Comparison of ENCODE assay signal across 1 cellular context in genomic region chr9:112170968-112171367, GRCh38.
A peak's percentile ranks its signal among the peaks of the same experiment; 100 is the strongest.
TF ChIP-seq lines count a peak whose summit lies in the region.

No MANE protein-coding gene starts in this region.

TF ChIP-seq in K562, 482 proteins besides CTCF, POLR2A, EP300 and RAD21 (continued from another document and continues in another):
- TF ChIP-seq, protein P1, sequence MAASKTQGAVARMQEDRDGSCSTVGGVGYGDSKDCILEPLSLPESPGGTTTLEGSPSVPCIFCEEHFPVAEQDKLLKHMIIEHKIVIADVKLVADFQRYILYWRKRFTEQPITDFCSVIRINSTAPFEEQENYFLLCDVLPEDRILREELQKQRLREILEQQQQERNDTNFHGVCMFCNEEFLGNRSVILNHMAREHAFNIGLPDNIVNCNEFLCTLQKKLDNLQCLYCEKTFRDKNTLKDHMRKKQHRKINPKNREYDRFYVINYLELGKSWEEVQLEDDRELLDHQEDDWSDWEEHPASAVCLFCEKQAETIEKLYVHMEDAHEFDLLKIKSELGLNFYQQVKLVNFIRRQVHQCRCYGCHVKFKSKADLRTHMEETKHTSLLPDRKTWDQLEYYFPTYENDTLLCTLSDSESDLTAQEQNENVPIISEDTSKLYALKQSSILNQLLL (CRISPR knock-in tag; IDR thresholded peaks at IDR 0.05; ENCODE audit: borderline replicate concordance) = no peak
- TF ChIP-seq HDAC6 (IDR thresholded peaks at IDR 0.05; ENCODE audit: low read depth, low read length) (no peak), PCBP2 (IDR thresholded peaks at IDR 0.05; ENCODE audit: low read depth, low read length, poor library complexity, severe bottlenecking) (no peak), ZNF644 (tag; IDR thresholded peaks at IDR 0.05; ENCODE audit: low read depth) (no peak), ZNF174 (CRISPR knock-in tag; IDR thresholded peaks at IDR 0.05) (no peak), CCNT2 (IDR thresholded peaks at IDR 0.05; ENCODE audit: borderline replicate concordance, extremely low read depth, insufficient read length, low read depth, low read length) (peak; percentile 43), SMARCA5 (IDR thresholded peaks at IDR 0.05) (no peak), DPF2 (IDR thresholded peaks at IDR 0.05) (no peak; the same call in none of the 2 replicates), PPARD (CRISPR knock-in tag; IDR thresholded peaks at IDR 0.05) (no peak), CAMTA2 (CRISPR knock-in tag; conservative IDR thresholded peaks at IDR 0.05) (no peak), ESRRB (CRISPR knock-in tag; IDR thresholded peaks at IDR 0.05; ENCODE audit: borderline replicate concordance) (no peak), MCM7 (IDR thresholded peaks at IDR 0.05) (no peak), NFYB (IDR thresholded peaks at IDR 0.05; ENCODE audit: extremely low read depth, insufficient read length) (peak; percentile 6), POLR3G (IDR thresholded peaks at IDR 0.05; ENCODE audit: extremely low read depth, insufficient read length, insufficient replicate concordance) (no peak), HMGN3 (IDR thresholded peaks at IDR 0.05; ENCODE audit: borderline replicate concordance, extremely low read depth, insufficient read length, low read depth, low read length) (no peak), MTA3 (IDR thresholded peaks at IDR 0.05; ENCODE audit: borderline replicate concordance) (0 out of 2 replicates have a peak, but pooled peaks have one; percentile 16), BRCA1 (IDR thresholded peaks at IDR 0.05) (no peak), BRCA1 (CRISPR knock-in tag; IDR thresholded peaks at IDR 0.05) (no peak), HMBOX1 (IDR thresholded peaks at IDR 0.05) (peak; percentile 85), ERF (CRISPR knock-in tag; IDR thresholded peaks at IDR 0.05) (no peak), EP400 (IDR thresholded peaks at IDR 0.05) (no peak), BMI1 (IDR thresholded peaks at IDR 0.05; ENCODE audit: low read length) (no peak), ARID3A (IDR thresholded peaks at IDR 0.05; ENCODE audit: borderline replicate concordance, low read depth, low read length) (no peak), ZBTB1 (CRISPR knock-in tag; IDR thresholded peaks at IDR 0.05; ENCODE audit: borderline replicate concordance, low read depth) (no peak), IRF2 (CRISPR knock-in tag; IDR thresholded peaks at IDR 0.05) (no peak), RBM22 (IDR thresholded peaks at IDR 0.05; ENCODE audit: low read depth, low read length, poor library complexity, severe bottlenecking) (no peak), ZC3H11A (IDR thresholded peaks at IDR 0.05; ENCODE audit: low read depth, low read length) (no peak), DDX20 (tag; IDR thresholded peaks at IDR 0.05; ENCODE audit: low read depth) (no peak), SMARCA4 (IDR thresholded peaks at IDR 0.05) (peak; percentile 58), PHB (CRISPR knock-in tag; IDR thresholded peaks at IDR 0.05) (no peak), ELF4 (CRISPR knock-in tag; IDR thresholded peaks at IDR 0.05) (no peak), DEAF1 (CRISPR knock-in tag; IDR thresholded peaks at IDR 0.05) (no peak), ZNF24 (IDR thresholded peaks at IDR 0.05) (no peak), MYC (IDR thresholded peaks at IDR 0.05; ENCODE audit: low read depth, low read length) (peak; percentile 34; the same call in 1 of the 2 replicates), MYC (CRISPR knock-in tag; IDR thresholded peaks at IDR 0.05; ENCODE audit: borderline replicate concordance, low read depth) (no peak), HDGF (IDR thresholded peaks at IDR 0.05) (no peak), SMARCB1 (IDR thresholded peaks at IDR 0.05; ENCODE audit: insufficient read length, low read depth) (no peak), TFAM (CRISPR knock-in tag; conservative IDR thresholded peaks at IDR 0.05) (no peak), ZNF75A (CRISPR knock-in tag; IDR thresholded peaks at IDR 0.05) (no peak), ZNF140 (CRISPR knock-in tag; IDR thresholded peaks at IDR 0.05) (no peak), TGIF2 (CRISPR knock-in tag; IDR thresholded peaks at IDR 0.05) (no peak)
- TF ChIP-seq, protein P2, sequence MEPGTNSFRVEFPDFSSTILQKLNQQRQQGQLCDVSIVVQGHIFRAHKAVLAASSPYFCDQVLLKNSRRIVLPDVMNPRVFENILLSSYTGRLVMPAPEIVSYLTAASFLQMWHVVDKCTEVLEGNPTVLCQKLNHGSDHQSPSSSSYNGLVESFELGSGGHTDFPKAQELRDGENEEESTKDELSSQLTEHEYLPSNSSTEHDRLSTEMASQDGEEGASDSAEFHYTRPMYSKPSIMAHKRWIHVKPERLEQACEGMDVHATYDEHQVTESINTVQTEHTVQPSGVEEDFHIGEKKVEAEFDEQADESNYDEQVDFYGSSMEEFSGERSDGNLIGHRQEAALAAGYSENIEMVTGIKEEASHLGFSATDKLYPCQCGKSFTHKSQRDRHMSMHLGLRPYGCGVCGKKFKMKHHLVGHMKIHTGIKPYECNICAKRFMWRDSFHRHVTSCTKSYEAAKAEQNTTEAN (CRISPR knock-in tag; IDR thresholded peaks at IDR 0.05) = no peak
- TF ChIP-seq, protein P3, sequence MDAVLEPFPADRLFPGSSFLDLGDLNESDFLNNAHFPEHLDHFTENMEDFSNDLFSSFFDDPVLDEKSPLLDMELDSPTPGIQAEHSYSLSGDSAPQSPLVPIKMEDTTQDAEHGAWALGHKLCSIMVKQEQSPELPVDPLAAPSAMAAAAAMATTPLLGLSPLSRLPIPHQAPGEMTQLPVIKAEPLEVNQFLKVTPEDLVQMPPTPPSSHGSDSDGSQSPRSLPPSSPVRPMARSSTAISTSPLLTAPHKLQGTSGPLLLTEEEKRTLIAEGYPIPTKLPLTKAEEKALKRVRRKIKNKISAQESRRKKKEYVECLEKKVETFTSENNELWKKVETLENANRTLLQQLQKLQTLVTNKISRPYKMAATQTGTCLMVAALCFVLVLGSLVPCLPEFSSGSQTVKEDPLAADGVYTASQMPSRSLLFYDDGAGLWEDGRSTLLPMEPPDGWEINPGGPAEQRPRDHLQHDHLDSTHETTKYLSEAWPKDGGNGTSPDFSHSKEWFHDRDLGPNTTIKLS (IDR thresholded peaks at IDR 0.05; ENCODE audit: borderline replicate concordance, low read depth) = no peak
- TF ChIP-seq, protein P4, sequence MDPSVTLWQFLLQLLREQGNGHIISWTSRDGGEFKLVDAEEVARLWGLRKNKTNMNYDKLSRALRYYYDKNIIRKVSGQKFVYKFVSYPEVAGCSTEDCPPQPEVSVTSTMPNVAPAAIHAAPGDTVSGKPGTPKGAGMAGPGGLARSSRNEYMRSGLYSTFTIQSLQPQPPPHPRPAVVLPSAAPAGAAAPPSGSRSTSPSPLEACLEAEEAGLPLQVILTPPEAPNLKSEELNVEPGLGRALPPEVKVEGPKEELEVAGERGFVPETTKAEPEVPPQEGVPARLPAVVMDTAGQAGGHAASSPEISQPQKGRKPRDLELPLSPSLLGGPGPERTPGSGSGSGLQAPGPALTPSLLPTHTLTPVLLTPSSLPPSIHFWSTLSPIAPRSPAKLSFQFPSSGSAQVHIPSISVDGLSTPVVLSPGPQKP (CRISPR knock-in tag; IDR thresholded peaks at IDR 0.05) = no peak
- TF ChIP-seq, protein P5, sequence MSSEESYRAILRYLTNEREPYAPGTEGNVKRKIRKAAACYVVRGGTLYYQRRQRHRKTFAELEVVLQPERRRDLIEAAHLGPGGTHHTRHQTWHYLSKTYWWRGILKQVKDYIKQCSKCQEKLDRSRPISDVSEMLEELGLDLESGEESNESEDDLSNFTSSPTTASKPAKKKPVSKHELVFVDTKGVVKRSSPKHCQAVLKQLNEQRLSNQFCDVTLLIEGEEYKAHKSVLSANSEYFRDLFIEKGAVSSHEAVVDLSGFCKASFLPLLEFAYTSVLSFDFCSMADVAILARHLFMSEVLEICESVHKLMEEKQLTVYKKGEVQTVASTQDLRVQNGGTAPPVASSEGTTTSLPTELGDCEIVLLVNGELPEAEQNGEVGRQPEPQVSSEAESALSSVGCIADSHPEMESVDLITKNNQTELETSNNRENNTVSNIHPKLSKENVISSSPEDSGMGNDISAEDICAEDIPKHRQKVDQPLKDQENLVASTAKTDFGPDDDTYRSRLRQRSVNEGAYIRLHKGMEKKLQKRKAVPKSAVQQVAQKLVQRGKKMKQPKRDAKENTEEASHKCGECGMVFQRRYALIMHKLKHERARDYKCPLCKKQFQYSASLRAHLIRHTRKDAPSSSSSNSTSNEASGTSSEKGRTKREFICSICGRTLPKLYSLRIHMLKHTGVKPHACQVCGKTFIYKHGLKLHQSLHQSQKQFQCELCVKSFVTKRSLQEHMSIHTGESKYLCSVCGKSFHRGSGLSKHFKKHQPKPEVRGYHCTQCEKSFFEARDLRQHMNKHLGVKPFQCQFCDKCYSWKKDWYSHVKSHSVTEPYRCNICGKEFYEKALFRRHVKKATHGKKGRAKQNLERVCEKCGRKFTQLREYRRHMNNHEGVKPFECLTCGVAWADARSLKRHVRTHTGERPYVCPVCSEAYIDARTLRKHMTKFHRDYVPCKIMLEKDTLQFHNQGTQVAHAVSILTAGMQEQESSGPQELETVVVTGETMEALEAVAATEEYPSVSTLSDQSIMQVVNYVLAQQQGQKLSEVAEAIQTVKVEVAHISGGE (CRISPR knock-in tag; IDR thresholded peaks at IDR 0.05) = no peak
- TF ChIP-seq, protein P6, sequence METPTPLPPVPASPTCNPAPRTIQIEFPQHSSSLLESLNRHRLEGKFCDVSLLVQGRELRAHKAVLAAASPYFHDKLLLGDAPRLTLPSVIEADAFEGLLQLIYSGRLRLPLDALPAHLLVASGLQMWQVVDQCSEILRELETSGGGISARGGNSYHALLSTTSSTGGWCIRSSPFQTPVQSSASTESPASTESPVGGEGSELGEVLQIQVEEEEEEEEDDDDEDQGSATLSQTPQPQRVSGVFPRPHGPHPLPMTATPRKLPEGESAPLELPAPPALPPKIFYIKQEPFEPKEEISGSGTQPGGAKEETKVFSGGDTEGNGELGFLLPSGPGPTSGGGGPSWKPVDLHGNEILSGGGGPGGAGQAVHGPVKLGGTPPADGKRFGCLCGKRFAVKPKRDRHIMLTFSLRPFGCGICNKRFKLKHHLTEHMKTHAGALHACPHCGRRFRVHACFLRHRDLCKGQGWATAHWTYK (CRISPR knock-in tag; IDR thresholded peaks at IDR 0.05) = 0 out of 2 replicates have a peak, but pooled peaks have one; percentile 44
- TF ChIP-seq, protein P7, sequence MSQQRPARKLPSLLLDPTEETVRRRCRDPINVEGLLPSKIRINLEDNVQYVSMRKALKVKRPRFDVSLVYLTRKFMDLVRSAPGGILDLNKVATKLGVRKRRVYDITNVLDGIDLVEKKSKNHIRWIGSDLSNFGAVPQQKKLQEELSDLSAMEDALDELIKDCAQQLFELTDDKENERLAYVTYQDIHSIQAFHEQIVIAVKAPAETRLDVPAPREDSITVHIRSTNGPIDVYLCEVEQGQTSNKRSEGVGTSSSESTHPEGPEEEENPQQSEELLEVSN (IDR thresholded peaks at IDR 0.05; ENCODE audit: borderline replicate concordance in 1 of 2, extremely low read depth in 1 of 2, insufficient read depth in 1 of 2, insufficient read length in 1 of 2, low read depth in 1 of 2, low read length in 1 of 2, poor library complexity in 1 of 2, severe bottlenecking in 1 of 2) = peak in 1 of 2 experiments; percentile 39
- TF ChIP-seq, protein P8, sequence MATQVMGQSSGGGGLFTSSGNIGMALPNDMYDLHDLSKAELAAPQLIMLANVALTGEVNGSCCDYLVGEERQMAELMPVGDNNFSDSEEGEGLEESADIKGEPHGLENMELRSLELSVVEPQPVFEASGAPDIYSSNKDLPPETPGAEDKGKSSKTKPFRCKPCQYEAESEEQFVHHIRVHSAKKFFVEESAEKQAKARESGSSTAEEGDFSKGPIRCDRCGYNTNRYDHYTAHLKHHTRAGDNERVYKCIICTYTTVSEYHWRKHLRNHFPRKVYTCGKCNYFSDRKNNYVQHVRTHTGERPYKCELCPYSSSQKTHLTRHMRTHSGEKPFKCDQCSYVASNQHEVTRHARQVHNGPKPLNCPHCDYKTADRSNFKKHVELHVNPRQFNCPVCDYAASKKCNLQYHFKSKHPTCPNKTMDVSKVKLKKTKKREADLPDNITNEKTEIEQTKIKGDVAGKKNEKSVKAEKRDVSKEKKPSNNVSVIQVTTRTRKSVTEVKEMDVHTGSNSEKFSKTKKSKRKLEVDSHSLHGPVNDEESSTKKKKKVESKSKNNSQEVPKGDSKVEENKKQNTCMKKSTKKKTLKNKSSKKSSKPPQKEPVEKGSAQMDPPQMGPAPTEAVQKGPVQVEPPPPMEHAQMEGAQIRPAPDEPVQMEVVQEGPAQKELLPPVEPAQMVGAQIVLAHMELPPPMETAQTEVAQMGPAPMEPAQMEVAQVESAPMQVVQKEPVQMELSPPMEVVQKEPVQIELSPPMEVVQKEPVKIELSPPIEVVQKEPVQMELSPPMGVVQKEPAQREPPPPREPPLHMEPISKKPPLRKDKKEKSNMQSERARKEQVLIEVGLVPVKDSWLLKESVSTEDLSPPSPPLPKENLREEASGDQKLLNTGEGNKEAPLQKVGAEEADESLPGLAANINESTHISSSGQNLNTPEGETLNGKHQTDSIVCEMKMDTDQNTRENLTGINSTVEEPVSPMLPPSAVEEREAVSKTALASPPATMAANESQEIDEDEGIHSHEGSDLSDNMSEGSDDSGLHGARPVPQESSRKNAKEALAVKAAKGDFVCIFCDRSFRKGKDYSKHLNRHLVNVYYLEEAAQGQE (CRISPR knock-in tag; IDR thresholded peaks at IDR 0.05; ENCODE audit: low read depth) = no peak
